1 cellular context compared by ENCODE assay signal in genomic region chr2:122078451-122078850, GRCh38.
TF ChIP-seq lines count a peak whose summit lies in the region.

No MANE protein-coding gene starts in this region.

TF ChIP-seq in IMR-90, 13 proteins besides CTCF, POLR2A, EP300 and RAD21 (continued from another document):
- TF ChIP-seq FOS (IDR thresholded peaks at IDR 0.05; ENCODE audit: low read depth, low read length) (no peak), BHLHE40 (IDR thresholded peaks at IDR 0.05; ENCODE audit: low read depth, low read length) (no peak), SMC3 (IDR thresholded peaks at IDR 0.05; ENCODE audit: low read depth, low read length) (no peak)
- TF ChIP-seq, protein P1, sequence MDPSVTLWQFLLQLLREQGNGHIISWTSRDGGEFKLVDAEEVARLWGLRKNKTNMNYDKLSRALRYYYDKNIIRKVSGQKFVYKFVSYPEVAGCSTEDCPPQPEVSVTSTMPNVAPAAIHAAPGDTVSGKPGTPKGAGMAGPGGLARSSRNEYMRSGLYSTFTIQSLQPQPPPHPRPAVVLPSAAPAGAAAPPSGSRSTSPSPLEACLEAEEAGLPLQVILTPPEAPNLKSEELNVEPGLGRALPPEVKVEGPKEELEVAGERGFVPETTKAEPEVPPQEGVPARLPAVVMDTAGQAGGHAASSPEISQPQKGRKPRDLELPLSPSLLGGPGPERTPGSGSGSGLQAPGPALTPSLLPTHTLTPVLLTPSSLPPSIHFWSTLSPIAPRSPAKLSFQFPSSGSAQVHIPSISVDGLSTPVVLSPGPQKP (IDR thresholded peaks at IDR 0.05; ENCODE audit: borderline replicate concordance, low read depth, low read length), result no peak
